In the genomic region with DNA sequence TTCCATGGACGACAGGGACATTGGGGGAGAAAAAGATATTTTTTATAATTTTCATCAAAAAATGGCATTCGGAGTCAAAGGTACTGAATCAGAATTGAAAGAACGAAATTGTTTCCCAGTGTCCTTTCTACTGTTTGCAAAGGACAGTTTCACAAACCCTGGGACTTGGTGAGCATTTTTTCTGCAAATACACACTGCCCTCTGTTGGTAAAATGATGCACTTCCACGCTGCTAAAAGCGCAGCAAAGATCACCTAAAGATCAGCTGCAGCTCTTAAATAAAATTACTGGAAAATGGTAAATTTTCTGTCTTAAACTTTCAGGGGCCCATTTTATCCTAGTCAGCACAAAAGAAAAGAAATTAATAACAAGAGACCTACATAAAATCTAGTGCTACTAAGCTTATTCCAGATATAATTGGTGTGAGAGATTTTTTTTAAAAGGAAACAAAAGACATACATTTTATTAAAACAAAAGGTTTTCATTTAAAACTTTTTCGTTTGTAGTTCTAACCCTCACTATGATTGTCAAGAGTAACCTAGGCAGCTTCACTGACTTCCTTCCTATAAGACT, we compare ENCODE assay signal across 8 cellular contexts.
DNase-seq lines count a peak whose midpoint lies in the region; ATAC-seq, FAIRE-seq and TF ChIP-seq lines count a peak whose summit lies in the region.

No MANE protein-coding gene starts in this region.

- no peak overlapping the region for H2AFZ ChIP-seq in fibroblast of lung (ENCODE audit: low read length)

- intact Hi-C loops in pancreas (cut with DNase I), result no loop called here

- TF ChIP-seq CTCF in fibroblast of lung (conservative IDR thresholded peaks at IDR 0.05 in 1 of 2, IDR thresholded peaks at IDR 0.05 in 1 of 2; ENCODE audit: low read depth in 1 of 2, low read length in 2 of 2) (peak; percentile 75 to 86), pancreas (IDR thresholded peaks at IDR 0.05) (peak; percentile 41 to 81 (median 74)), omental fat pad (IDR thresholded peaks at IDR 0.05) (peak in 1 of 3 donors; percentile 7)

- H3K4me1 ChIP-seq in fibroblast of lung (ENCODE audit: control insufficient read depth, extremely low read depth, insufficient read depth, low read length) (no peaks in the 10 kb centered on the region), pancreas (peaks cover 0 to 4% (median 0%) of the 10 kb centered on the region in 3 donors)

- ATAC-seq in GM19395 (IDR thresholded peaks at IDR 0.05; ENCODE audit: unreplicated experiment), result peak; percentile 84
- ATAC-seq in pancreas, result peak in 3 of 4 donors; percentile 81 to 86 (median 84)
- no peak for ATAC-seq in omental fat pad (ENCODE audit: low FRiP score)

- no peak overlapping the region for H3K4me2 ChIP-seq in fibroblast of lung (ENCODE audit: extremely low read depth, insufficient read depth, low read length)

- H3K9ac ChIP-seq in fibroblast of lung (ENCODE audit: insufficient read depth, low read length), result no peak overlapping the region

- H4K20me1 ChIP-seq in fibroblast of lung (ENCODE audit: control insufficient read depth, extremely low read depth, insufficient read depth, low read length), result no peaks in the 10 kb centered on the region

- no peaks in the 10 kb centered on the region for H3K36me3 ChIP-seq in fibroblast of lung (ENCODE audit: control insufficient read depth, insufficient read depth, low read length)
- H3K36me3 ChIP-seq in pancreas, result no peaks in the 10 kb centered on the region

- H3K27me3 ChIP-seq in fibroblast of lung (ENCODE audit: control insufficient read depth, insufficient read depth, low read length), result no peaks in the 10 kb centered on the region
- no peaks in the 10 kb centered on the region for H3K27me3 ChIP-seq in pancreas

- H3K27ac ChIP-seq in fibroblast of lung (ENCODE audit: insufficient read depth, low read length) (no peak overlapping the region), pancreas (no peak overlapping the region)

- H3K79me2 ChIP-seq in fibroblast of lung (ENCODE audit: control insufficient read depth, insufficient read depth, low read length), result no peaks in the 10 kb centered on the region

- DNase-seq in DMS153 (lab: John Stamatoyannopoulos, UW) (peak; percentile 19), HTR-8/SVneo (ENCODE audit: insufficient read length, low spot score) (peak; percentile 10), SHP77 (lab: John Stamatoyannopoulos, UW) (peak; percentile 62 to 67), fibroblast of lung (ENCODE audit: low read depth in 2 of 2) (peak; percentile 57 to 83), pancreas (peak in 2 of 6 donors; percentile 11 to 53), omental fat pad (ENCODE audit: low spot score) (no peak)
- DNase-seq in activated naive CD4-positive, alpha-beta T cell treated with anti-CD3 and anti-CD28 coated beads, Interleukin-2, amount 50 U/mL, for 16 hours, result no peak

- WGBS in pancreas, 2 donors, result 2 to 3% methylated on average over 6 of the region's 6 CpGs

- H3K9me3 ChIP-seq in fibroblast of lung (ENCODE audit: control insufficient read depth, insufficient read depth, low read depth, low read length), result no peaks in the 10 kb centered on the region
- H3K9me3 ChIP-seq in pancreas, result no peaks in the 10 kb centered on the region

- H3K4me3 ChIP-seq in fibroblast of lung (replicated peaks in 1 of 4; ENCODE audit: control extremely low read depth in 1 of 4, insufficient read depth in 1 of 4, low read depth in 3 of 4, low read length in 4 of 4) (no peak overlapping the region), pancreas (no peak overlapping the region)

- FAIRE-seq in HTR-8/SVneo (lab: Jason Lieb, UNC), result no peak
- peak; percentile 77 for FAIRE-seq in pancreas (lab: Jason Lieb, UNC)

Comparison
In these comparisons a context has a peak if more than half of its experiments do, and no peak if none do; other contexts are left out.
1. DNase-seq: peak in DMS153 (single experiment), HTR-8/SVneo (single experiment), SHP77 (2 of 2) and fibroblast of lung (2 of 2); none in omental fat pad (single experiment) and activated naive CD4-positive, alpha-beta T cell treated with anti-CD3 and anti-CD28 coated beads, Interleukin-2, amount 50 U/mL, for 16 hours (single experiment).